Comparison of ENCODE assay signal across 8 cellular contexts in genomic region chr12:120538281-120539156, GRCh38. TPM values are rescaled to one million over a fixed set of nuclear protein-coding genes. Genes with fewer than 3 reads are reported as not detected.
A peak's percentile ranks its signal among the peaks of the same experiment; 100 is the strongest.
DNase-seq lines count a peak whose midpoint lies in the region; ATAC-seq, FAIRE-seq and TF ChIP-seq lines count a peak whose summit lies in the region.

No MANE protein-coding gene starts in this region.

- H3K36me3 ChIP-seq in left ventricle myocardium inferior (peaks cover 13% of the 10 kb centered on the region), small intestine (ENCODE audit: control insufficient read depth in 2 of 2, insufficient read depth in 2 of 2, low read length in 2 of 2) (peaks cover 0 to 5% of the 10 kb centered on the region in 2 donors)

- peak overlapping the region; percentile 91 for H3K4me3 Mint-ChIP-seq in stimulated activated naive CD8-positive, alpha-beta T cell treated with anti-CD3 and anti-CD28 coated beads, Interleukin-15, Interleukin-2, amounts not matched to agents 100 ng/mL and 50 ng/mL, for 24 hours

- H3K4me3 ChIP-seq in left ventricle myocardium inferior (peak overlapping the region; percentile 93), small intestine (ENCODE audit: low read depth in 1 of 2, low read length in 2 of 2) (peak overlapping the region in 1 of 2 donors; percentile 78)

- H3K27me3 ChIP-seq in left ventricle myocardium inferior (ENCODE audit: low read depth) (no peaks in the 10 kb centered on the region), small intestine (ENCODE audit: control insufficient read depth in 2 of 2, insufficient read depth in 2 of 2, low read length in 2 of 2) (no peaks in the 10 kb centered on the region)

- no peak for ATAC-seq in stimulated activated naive CD8-positive, alpha-beta T cell treated with anti-CD3 and anti-CD28 coated beads, Interleukin-15, Interleukin-2, amounts not matched to agents 100 U/mL and 50 U/mL, for 24 hours
- no peak for ATAC-seq in activated naive CD4-positive, alpha-beta T cell treated with anti-CD3 and anti-CD28 coated beads, Interleukin-2, amount 50 U/mL, for 72 hours
- no peak for ATAC-seq in GM21528 (IDR thresholded peaks at IDR 0.05; ENCODE audit: low FRiP score, unreplicated experiment)
- no peak for ATAC-seq in HG03442 (IDR thresholded peaks at IDR 0.05; ENCODE audit: unreplicated experiment)

- peaks cover 93% of the 10 kb centered on the region for H3K4me1 ChIP-seq in left ventricle myocardium inferior
- H3K4me1 ChIP-seq in small intestine (ENCODE audit: control insufficient read depth in 2 of 2, insufficient read depth in 1 of 2, low read depth in 1 of 2, low read length in 1 of 2), result peaks cover 4 to 31% of the 10 kb centered on the region in 2 donors

- H3K9me3 ChIP-seq in left ventricle myocardium inferior (replicated peaks) (no peaks in the 10 kb centered on the region), small intestine (ENCODE audit: control insufficient read depth, low read depth) (no peaks in the 10 kb centered on the region)

- DNase-seq in stimulated activated naive CD8-positive, alpha-beta T cell treated with anti-CD3 and anti-CD28 coated beads, Interleukin-15, Interleukin-2, amounts not matched to agents 100 U/mL and 50 U/mL, for 24 hours, result no peak
- no peak for DNase-seq in activated naive CD4-positive, alpha-beta T cell treated with anti-CD3 and anti-CD28 coated beads, Interleukin-2, amount 50 U/mL, for 72 hours (ENCODE audit: low spot score in 2 of 2)
- DNase-seq in left ventricle myocardium inferior, result peak; percentile 73
- DNase-seq in small intestine, result peak; percentile 86
- no peak for DNase-seq in GM19239 (ENCODE audit: insufficient read length, low spot score)

- 8 to 15% (median 12%) methylated on average over 6 of the region's 6 CpGs for WGBS in small intestine, 3 donors

- peak overlapping the region; percentile 46 for H3K27ac Mint-ChIP-seq in stimulated activated naive CD8-positive, alpha-beta T cell treated with anti-CD3 and anti-CD28 coated beads, Interleukin-15, Interleukin-2, amounts not matched to agents 100 ng/mL and 50 ng/mL, for 24 hours
- peak overlapping the region; percentile 69 to 92 for H3K27ac Mint-ChIP-seq in activated naive CD4-positive, alpha-beta T cell treated with anti-CD3 and anti-CD28 coated beads, Interleukin-2, amount 50 U/mL, for 72 hours

- no peaks in the 10 kb centered on the region for H3K27me3 Mint-ChIP-seq in stimulated activated naive CD8-positive, alpha-beta T cell treated with anti-CD3 and anti-CD28 coated beads, Interleukin-15, Interleukin-2, amounts not matched to agents 100 ng/mL and 50 ng/mL, for 24 hours

- H3K36me3 Mint-ChIP-seq in stimulated activated naive CD8-positive, alpha-beta T cell treated with anti-CD3 and anti-CD28 coated beads, Interleukin-15, Interleukin-2, amounts not matched to agents 100 ng/mL and 50 ng/mL, for 24 hours (ENCODE audit: low read depth), result peaks cover 49% of the 10 kb centered on the region
- peaks cover 21 to 41% of the 10 kb centered on the region in 2 donors for H3K36me3 Mint-ChIP-seq in activated naive CD4-positive, alpha-beta T cell treated with anti-CD3 and anti-CD28 coated beads, Interleukin-2, amount 50 U/mL, for 72 hours

- intact Hi-C loops in left ventricle myocardium inferior (cut with micrococcal nuclease), result no loop called here

- H3K27ac ChIP-seq in left ventricle myocardium inferior (replicated peaks) (peak overlapping the region; percentile 96), small intestine (ENCODE audit: low read depth in 1 of 2, low read length in 1 of 2) (peak overlapping the region; percentile 56 to 87)

- FAIRE-seq in small intestine (lab: Jason Lieb, UNC) (no peak), GM19239 (lab: Jason Lieb, UNC) (no peak)

- no peak for TF ChIP-seq CTCF in left ventricle myocardium inferior (IDR thresholded peaks at IDR 0.05; ENCODE audit: borderline replicate concordance)

- no peaks in the 10 kb centered on the region for H3K9me3 Mint-ChIP-seq in stimulated activated naive CD8-positive, alpha-beta T cell treated with anti-CD3 and anti-CD28 coated beads, Interleukin-15, Interleukin-2, amounts not matched to agents 100 ng/mL and 50 ng/mL, for 24 hours
- H3K9me3 Mint-ChIP-seq in activated naive CD4-positive, alpha-beta T cell treated with anti-CD3 and anti-CD28 coated beads, Interleukin-2, amount 50 U/mL, for 72 hours, result no peaks in the 10 kb centered on the region

- H3K4me1 Mint-ChIP-seq in stimulated activated naive CD8-positive, alpha-beta T cell treated with anti-CD3 and anti-CD28 coated beads, Interleukin-15, Interleukin-2, amounts not matched to agents 100 ng/mL and 50 ng/mL, for 24 hours (ENCODE audit: low read depth), result peaks cover 60% of the 10 kb centered on the region

RNA-seq across cellular contexts. Expression of gene RNF10, which starts 4.4 kb away (rescaled TPM):
- 100 to 1,000 TPM; 182 to 196 TPM for total RNA-seq in activated naive CD4-positive, alpha-beta T cell treated with anti-CD3 and anti-CD28 coated beads, Interleukin-2, amount 50 U/mL, for 72 hours
- 274 TPM for total RNA-seq in left ventricle myocardium inferior
- 100 to 1,000 TPM; 102 to 261 (median 159) TPM for polyA plus RNA-seq in small intestine

RNA-seq across cellular contexts. Expression of gene COQ5, which starts 9.6 kb away (rescaled TPM):
- total RNA-seq in activated naive CD4-positive, alpha-beta T cell treated with anti-CD3 and anti-CD28 coated beads, Interleukin-2, amount 50 U/mL, for 72 hours, result 10 to 100 TPM in 1 of 2 donors, 1 to 10 TPM in 1; 9.7 to 37.8 TPM
- total RNA-seq in left ventricle myocardium inferior, result 41.8 TPM
- 10 to 100 TPM; 33.2 to 46.3 (median 36.5) TPM for polyA plus RNA-seq in small intestine

RNA-seq across cellular contexts. Expression of gene DYNLL1, which starts 42.6 kb away (rescaled TPM):
- total RNA-seq in activated naive CD4-positive, alpha-beta T cell treated with anti-CD3 and anti-CD28 coated beads, Interleukin-2, amount 50 U/mL, for 72 hours, result 100 to 1,000 TPM in 1 of 2 donors, 10 to 100 TPM in 1; 49.5 to 157 TPM
- total RNA-seq in left ventricle myocardium inferior, result 175 TPM
- 100 to 1,000 TPM; 312 to 554 (median 440) TPM for polyA plus RNA-seq in small intestine

RNA-seq across cellular contexts. Expression of gene POP5, which starts 42.7 kb away (rescaled TPM):
- 10 to 100 TPM; 34.7 to 51.5 TPM for total RNA-seq in activated naive CD4-positive, alpha-beta T cell treated with anti-CD3 and anti-CD28 coated beads, Interleukin-2, amount 50 U/mL, for 72 hours
- total RNA-seq in left ventricle myocardium inferior, result 48.3 TPM
- 10 to 100 TPM; 20.0 to 59.9 (median 32.7) TPM for polyA plus RNA-seq in small intestine

Comparison
In these comparisons a context has a peak if more than half of its experiments do, and no peak if none do; other contexts are left out.
1. DNase-seq: peak in left ventricle myocardium inferior (single experiment) and small intestine (single experiment); none in stimulated activated naive CD8-positive, alpha-beta T cell treated with anti-CD3 and anti-CD28 coated beads, Interleukin-15, Interleukin-2, amounts not matched to agents 100 U/mL and 50 U/mL, for 24 hours (single experiment), activated naive CD4-positive, alpha-beta T cell treated with anti-CD3 and anti-CD28 coated beads, Interleukin-2, amount 50 U/mL, for 72 hours (0 of 2) and GM19239 (single experiment).